Comparison of ENCODE assay signal across 11 cellular contexts in the genomic region with DNA sequence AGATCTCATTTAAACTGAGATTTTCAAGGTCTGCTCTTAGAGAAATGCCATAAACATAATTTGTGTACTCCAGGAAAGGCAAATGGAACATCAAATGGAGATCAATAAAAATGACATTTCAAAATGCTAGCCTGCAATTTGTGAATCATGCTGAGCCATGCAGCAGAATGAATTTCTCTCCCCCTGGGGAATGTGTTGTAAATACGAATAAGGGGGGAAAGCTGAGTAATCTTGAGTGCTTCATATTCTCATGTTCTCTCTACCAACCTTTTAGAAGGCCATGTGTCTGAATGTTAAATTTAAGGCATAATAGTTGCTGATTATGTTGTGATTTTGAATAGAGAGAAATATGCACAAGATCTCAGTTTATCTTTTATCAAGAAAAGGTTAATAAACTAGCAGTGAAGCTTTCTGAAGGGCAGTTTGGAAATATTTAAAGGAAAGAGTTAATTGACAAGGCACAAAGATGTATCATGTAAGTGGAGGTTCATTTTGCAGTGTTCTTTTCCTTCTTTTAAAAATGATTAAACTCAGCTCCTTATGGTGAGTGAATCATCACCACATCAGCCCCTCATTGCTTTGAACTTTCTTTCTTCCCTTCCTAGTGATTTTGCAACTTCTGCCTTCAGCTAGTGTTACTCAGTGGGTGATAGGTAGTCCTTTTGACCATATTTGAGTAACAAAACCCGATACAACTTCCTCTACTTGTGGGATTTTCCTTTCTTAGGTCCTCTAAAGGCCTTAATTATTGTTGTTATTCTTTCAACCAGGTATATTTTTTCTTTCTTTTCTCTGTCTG. TPM values are rescaled to one million over a fixed set of nuclear protein-coding genes. Genes with fewer than 3 reads are reported as not detected.
DNase-seq lines count a peak whose midpoint lies in the region; ATAC-seq and TF ChIP-seq lines count a peak whose summit lies in the region.
"Had no signal": no experiment of that assay in that cellular context is flagged by ENCODE, and none has a peak within 500 bp of the region (broad histone marks: within the 10 kb centered on the region; RNA-seq: fewer than 3 reads in every experiment).

No MANE protein-coding gene starts in this region.

- H3K4me3 ChIP-seq in skeletal muscle cell (ENCODE audit: low read depth, low read length) (no peak overlapping the region), dorsolateral prefrontal cortex (no peak overlapping the region)
- H3K4me3 ChIP-seq: lung had no signal

- H3K4me1 Mint-ChIP-seq in activated CD4-positive, alpha-beta T cell treated with anti-CD3 and anti-CD28 coated beads, Interleukin-2, amount 10 ng/mL, durations not matched to agents 24 days and 14 days = peaks cover 23% of the 10 kb centered on the region
- H3K4me1 Mint-ChIP-seq in activated naive CD8-positive, alpha-beta T cell treated with anti-CD3 and anti-CD28 coated beads, Interleukin-2, amount 10 ng/mL, durations not matched to agents 7 days and 5 days = peaks cover 27% of the 10 kb centered on the region
- H3K4me1 Mint-ChIP-seq: central memory CD8-positive, alpha-beta T cell had no signal

- peak overlapping the region; percentile 28 for H3K4me3 Mint-ChIP-seq in activated CD4-positive, alpha-beta T cell treated with anti-CD3 and anti-CD28 coated beads, Interleukin-2, amount 10 ng/mL, durations not matched to agents 24 days and 14 days
- peak overlapping the region; percentile 52 for H3K4me3 Mint-ChIP-seq in activated naive CD8-positive, alpha-beta T cell treated with anti-CD3 and anti-CD28 coated beads, Interleukin-2, amount 10 ng/mL, durations not matched to agents 7 days and 5 days
- H3K4me3 Mint-ChIP-seq: central memory CD8-positive, alpha-beta T cell had no signal

- peak; percentile 76 for ATAC-seq in activated naive CD8-positive, alpha-beta T cell treated with anti-CD3 and anti-CD28 coated beads, Interleukin-2, amount 10 ng/mL, durations not matched to agents 7 days and 5 days (ENCODE audit: low read depth)
- ATAC-seq in HG02970 (IDR thresholded peaks at IDR 0.05; ENCODE audit: low FRiP score, unreplicated experiment) (no peak), HG02840 (IDR thresholded peaks at IDR 0.05; ENCODE audit: low FRiP score, unreplicated experiment) (no peak)

- intact Hi-C loops in activated CD4-positive, alpha-beta T cell treated with anti-CD3 and anti-CD28 coated beads, Interleukin-2, amount 10 ng/mL, durations not matched to agents 24 days and 14 days (cut with micrococcal nuclease) = loop anchor here (1.0 kb wide), 2 partner anchors 7 to 11 kb away; no protein-coding TSS in a partner anchor
- intact Hi-C loops in dorsolateral prefrontal cortex (cut with DNase I) = no loop called here

- TF ChIP-seq CTCF in dorsolateral prefrontal cortex (IDR thresholded peaks at IDR 0.05 in 54 of 56, conservative IDR thresholded peaks at IDR 0.05 in 2 of 56; ENCODE audit: low read depth in 1 of 56, partially characterized antibody in 56 of 56) = no peak

- peak overlapping the region; percentile 81 for H3K27ac Mint-ChIP-seq in activated CD4-positive, alpha-beta T cell treated with anti-CD3 and anti-CD28 coated beads, Interleukin-2, amount 10 ng/mL, durations not matched to agents 24 days and 14 days
- peak overlapping the region; percentile 69 for H3K27ac Mint-ChIP-seq in activated naive CD8-positive, alpha-beta T cell treated with anti-CD3 and anti-CD28 coated beads, Interleukin-2, amount 10 ng/mL, durations not matched to agents 7 days and 5 days

- peaks cover 27% of the 10 kb centered on the region for H3K36me3 Mint-ChIP-seq in activated CD4-positive, alpha-beta T cell treated with anti-CD3 and anti-CD28 coated beads, Interleukin-2, amount 10 ng/mL, durations not matched to agents 24 days and 14 days (ENCODE audit: low read depth)
- H3K36me3 Mint-ChIP-seq in activated naive CD8-positive, alpha-beta T cell treated with anti-CD3 and anti-CD28 coated beads, Interleukin-2, amount 10 ng/mL, durations not matched to agents 7 days and 5 days = peaks cover 13% of the 10 kb centered on the region

- no peaks in the 10 kb centered on the region for H3K27me3 Mint-ChIP-seq in activated CD4-positive, alpha-beta T cell treated with anti-CD3 and anti-CD28 coated beads, Interleukin-2, amount 10 ng/mL, durations not matched to agents 24 days and 14 days
- no peaks in the 10 kb centered on the region for H3K27me3 Mint-ChIP-seq in activated naive CD8-positive, alpha-beta T cell treated with anti-CD3 and anti-CD28 coated beads, Interleukin-2, amount 10 ng/mL, durations not matched to agents 7 days and 5 days
- H3K27me3 Mint-ChIP-seq: central memory CD8-positive, alpha-beta T cell had no signal

- POLR2A ChIA-PET in activated naive CD8-positive, alpha-beta T cell treated with anti-CD3 and anti-CD28 coated beads, Interleukin-2, amount 10 ng/mL, durations not matched to agents 7 days and 5 days (lab: Charles Lee) = interaction anchor here (1.1 kb wide), 1 partner anchor 8 kb away, joined by 4 read pairs; the partner anchor contains the start of gene ZCCHC4

- H3K27me3 ChIP-seq in dorsolateral prefrontal cortex = no peaks in the 10 kb centered on the region
- H3K27me3 ChIP-seq: BE2C had no signal

- H3K27ac ChIP-seq in dorsolateral prefrontal cortex = no peak overlapping the region

- H3K9me3 Mint-ChIP-seq in activated CD4-positive, alpha-beta T cell treated with anti-CD3 and anti-CD28 coated beads, Interleukin-2, amount 10 ng/mL, durations not matched to agents 24 days and 14 days = no peaks in the 10 kb centered on the region
- no peaks in the 10 kb centered on the region for H3K9me3 Mint-ChIP-seq in activated naive CD8-positive, alpha-beta T cell treated with anti-CD3 and anti-CD28 coated beads, Interleukin-2, amount 10 ng/mL, durations not matched to agents 7 days and 5 days
- H3K9me3 Mint-ChIP-seq: central memory CD8-positive, alpha-beta T cell had no signal

- no peak for DNase-seq in activated CD4-positive, alpha-beta T cell treated with anti-CD3 and anti-CD28 coated beads, Interleukin-2, amount 10 ng/mL, durations not matched to agents 24 days and 14 days
- DNase-seq in activated CD4-positive, alpha-beta T cell treated with anti-CD3 and anti-CD28 coated beads for 1 hour = no peak
- DNase-seq in M059J (ENCODE audit: low read depth) (peak; percentile 66), skeletal muscle cell (ENCODE audit: low read depth) (peak; percentile 90), dorsolateral prefrontal cortex (no peak)
- no peak for DNase-seq in activated naive CD8-positive, alpha-beta T cell treated with anti-CD3 and anti-CD28 coated beads, Interleukin-2, amount 10 ng/mL, durations not matched to agents 7 days and 5 days
- DNase-seq: BE2C had no signal

RNA-seq across cellular contexts. Expression of gene ZCCHC4, which starts 8.0 kb away (rescaled TPM):
- 15.5 and 15.6 TPM in 2 replicates for total RNA-seq in activated CD4-positive, alpha-beta T cell treated with anti-CD3 and anti-CD28 coated beads, Interleukin-2, amount 10 ng/mL, durations not matched to agents 24 days and 14 days
- 10.3 and 15.9 TPM in 2 replicates for total RNA-seq in M059J (2014; rRNA removed; shearing (Covaris generic))
- 10 to 100 TPM; 12.2 to 12.7 TPM for total RNA-seq in activated naive CD8-positive, alpha-beta T cell treated with anti-CD3 and anti-CD28 coated beads, Interleukin-2, amount 10 ng/mL, durations not matched to agents 7 days and 5 days
- 10 to 100 TPM in 78 of 120 experiments, 1 to 10 TPM in 42; 5.8 to 15.6 (median 10.8) TPM for total RNA-seq in dorsolateral prefrontal cortex

RNA-seq across cellular contexts. Expression of gene ANAPC4, which starts 56.5 kb away (rescaled TPM):
- 37.4 and 42.1 TPM in 2 replicates for total RNA-seq in activated CD4-positive, alpha-beta T cell treated with anti-CD3 and anti-CD28 coated beads, Interleukin-2, amount 10 ng/mL, durations not matched to agents 24 days and 14 days
- 9.3 and 19.8 TPM in 2 replicates for total RNA-seq in M059J (2014; rRNA removed; shearing (Covaris generic))
- 10 to 100 TPM; 49.8 to 52.8 TPM for total RNA-seq in activated naive CD8-positive, alpha-beta T cell treated with anti-CD3 and anti-CD28 coated beads, Interleukin-2, amount 10 ng/mL, durations not matched to agents 7 days and 5 days
- total RNA-seq in dorsolateral prefrontal cortex = 10 to 100 TPM; 23.6 to 56.0 (median 39.8) TPM

Comparison
In these comparisons a context has a peak if more than half of its experiments do, and no peak if none do; other contexts are left out.
1. DNase-seq: peak in M059J (single experiment) and skeletal muscle cell (single experiment); none in activated CD4-positive, alpha-beta T cell treated with anti-CD3 and anti-CD28 coated beads, Interleukin-2, amount 10 ng/mL, durations not matched to agents 24 days and 14 days (single experiment), activated CD4-positive, alpha-beta T cell treated with anti-CD3 and anti-CD28 coated beads for 1 hour (single experiment), activated naive CD8-positive, alpha-beta T cell treated with anti-CD3 and anti-CD28 coated beads, Interleukin-2, amount 10 ng/mL, durations not matched to agents 7 days and 5 days (single experiment) and dorsolateral prefrontal cortex (0 of 10).